ENCODE assay signal across 8 cellular contexts in genomic region chr15:60649845-60650548, GRCh38.
DNase-seq lines count a peak whose midpoint lies in the region.

No MANE protein-coding gene starts in this region.

- H3K27me3 Mint-ChIP-seq in stimulated activated naive CD8-positive, alpha-beta T cell treated with anti-CD3 and anti-CD28 coated beads, Interleukin-15, Interleukin-2, amounts not matched to agents 100 ng/mL and 50 ng/mL, for 24 hours: no peaks in the 10 kb centered on the region

- peaks cover 45% of the 10 kb centered on the region for H3K4me1 Mint-ChIP-seq in stimulated activated naive CD8-positive, alpha-beta T cell treated with anti-CD3 and anti-CD28 coated beads, Interleukin-15, Interleukin-2, amounts not matched to agents 100 ng/mL and 50 ng/mL, for 24 hours (ENCODE audit: low read depth)

- H3K27ac Mint-ChIP-seq in stimulated activated naive CD8-positive, alpha-beta T cell treated with anti-CD3 and anti-CD28 coated beads, Interleukin-15, Interleukin-2, amounts not matched to agents 100 ng/mL and 50 ng/mL, for 24 hours: peak overlapping the region; percentile 64

- H3K4me3 Mint-ChIP-seq in stimulated activated naive CD8-positive, alpha-beta T cell treated with anti-CD3 and anti-CD28 coated beads, Interleukin-15, Interleukin-2, amounts not matched to agents 100 ng/mL and 50 ng/mL, for 24 hours: peak overlapping the region; percentile 72

- no peaks in the 10 kb centered on the region for H3K9me3 Mint-ChIP-seq in stimulated activated naive CD8-positive, alpha-beta T cell treated with anti-CD3 and anti-CD28 coated beads, Interleukin-15, Interleukin-2, amounts not matched to agents 100 ng/mL and 50 ng/mL, for 24 hours

- DNase-seq in activated CD4-positive, alpha-beta T cell treated with anti-CD3 and anti-CD28 coated beads for 24 hours (ENCODE audit: low read depth in 2 of 2): peak; percentile 33 to 40
- DNase-seq in activated CD4-positive, alpha-beta T cell treated with anti-CD3 and anti-CD28 coated beads for 1 hour: no peak
- DNase-seq in T-helper 2 cell (peak in 3 of 5 experiments; percentile 27 to 91 (median 80)), epidermal melanocyte (ENCODE audit: insufficient read length, low spot score) (peak; percentile 37), superior temporal gyrus (ENCODE audit: extremely low spot score) (no peak), RKO (ENCODE audit: low spot score) (no peak), AG08396 (ENCODE audit: low spot score) (no peak)

- H3K36me3 Mint-ChIP-seq in stimulated activated naive CD8-positive, alpha-beta T cell treated with anti-CD3 and anti-CD28 coated beads, Interleukin-15, Interleukin-2, amounts not matched to agents 100 ng/mL and 50 ng/mL, for 24 hours (ENCODE audit: low read depth): no peaks in the 10 kb centered on the region

Comparison
In these comparisons a context has a peak if more than half of its experiments do, and no peak if none do; other contexts are left out.
1. DNase-seq: peak in activated CD4-positive, alpha-beta T cell treated with anti-CD3 and anti-CD28 coated beads for 24 hours (2 of 2), T-helper 2 cell (3 of 5) and epidermal melanocyte (single experiment); none in activated CD4-positive, alpha-beta T cell treated with anti-CD3 and anti-CD28 coated beads for 1 hour (single experiment), superior temporal gyrus (single experiment), RKO (single experiment) and AG08396 (single experiment).